22 cellular contexts compared by ENCODE assay signal in the genomic region with DNA sequence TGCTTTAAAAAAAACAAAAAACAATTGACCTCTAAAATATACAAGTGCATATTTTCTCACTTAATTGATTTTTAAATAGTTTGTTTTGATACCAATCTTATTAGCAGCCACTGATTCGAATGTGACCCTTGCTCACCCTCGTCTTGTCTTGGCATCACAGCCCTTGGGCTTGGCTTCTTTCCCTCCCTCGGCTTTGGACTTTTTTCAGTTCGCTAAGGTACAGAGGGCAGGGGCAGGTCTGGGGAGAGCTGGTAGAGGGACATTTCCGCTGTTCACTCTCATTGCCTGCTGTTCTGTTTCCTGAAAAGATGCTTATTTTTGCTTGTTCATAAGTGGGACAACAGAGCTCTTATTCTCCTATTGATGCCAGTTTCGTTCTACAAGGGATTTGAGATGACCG.
"Had no signal": no experiment of that assay in that cellular context is flagged by ENCODE, and none has a peak within 500 bp of the region (broad histone marks: within the 10 kb centered on the region; RNA-seq: fewer than 3 reads in every experiment).

No MANE protein-coding gene starts in this region.

- H3K4me2 ChIP-seq: hepatocyte had no signal

- H3K36me3 ChIP-seq: gastrocnemius medialis, prostate gland, suprapubic skin, vagina had no signal

- DNase-seq: effector CD8-positive, alpha-beta T cell; endodermal cell; foreskin fibroblast; gastrocnemius medialis; head of caudate nucleus; left cardiac atrium; left ventricle myocardium superior; nucleus accumbens; right cardiac atrium; stimulated activated CD4-positive, alpha-beta T cell treated with anti-CD3 and anti-CD28 coated beads, Interleukin-15, amount 100 ng/mL, for 24 hours; stimulated activated CD4-positive, alpha-beta T cell treated with anti-CD3 and anti-CD28 coated beads, Interleukin-4, amount 100 ng/mL, for 1 hour; stimulated activated CD8-positive, alpha-beta memory T cell treated with anti-CD3 and anti-CD28 coated beads, Interleukin-4, amount 100 ng/mL, for 48 hours; stimulated activated naive CD8-positive, alpha-beta T cell treated with anti-CD3 and anti-CD28 coated beads, Interleukin-15, amount 100 ng/mL, for 72 hours; trophoblast cell had no signal

- H3K27me3 ChIP-seq: gastrocnemius medialis, hepatocyte, suprapubic skin, vagina had no signal

- H3K4me1 ChIP-seq: gastrocnemius medialis, prostate gland, suprapubic skin, vagina had no signal

- H2AFZ ChIP-seq: hepatocyte had no signal

- H3K79me2 ChIP-seq: hepatocyte had no signal

- ATAC-seq: esophagus mucosa, gastrocnemius medialis, left cardiac atrium, left ventricle myocardium superior, right cardiac atrium had no signal

- H3K27ac ChIP-seq: epithelial cell of prostate, gastrocnemius medialis, hepatocyte, prostate gland, skin epidermis, suprapubic skin, vagina had no signal

- H3K9me3 ChIP-seq: gastrocnemius medialis, prostate gland, suprapubic skin, vagina had no signal

- H3K4me3 ChIP-seq: gastrocnemius medialis, hepatocyte, lung, prostate gland, skin epidermis, suprapubic skin, vagina had no signal
